2 cellular contexts compared by ENCODE assay signal in the genomic region with DNA sequence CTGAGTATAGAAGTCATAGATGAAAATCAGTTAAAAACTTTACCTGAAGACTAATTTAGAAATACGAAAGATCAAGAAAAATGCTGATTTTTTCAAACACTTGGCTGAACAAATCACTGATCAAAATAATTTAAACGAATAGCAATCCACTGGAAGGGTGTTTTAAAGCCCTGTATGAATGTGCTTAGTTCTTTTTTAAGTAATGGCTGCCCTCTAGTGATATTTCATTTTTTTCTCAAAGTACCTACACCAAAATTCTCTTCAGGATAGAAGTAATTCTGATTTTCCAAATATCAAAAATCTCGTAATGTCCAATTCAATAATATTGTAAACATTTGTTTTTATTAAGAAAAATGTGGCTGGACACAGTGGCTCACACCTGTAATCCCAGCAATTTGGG.
TF ChIP-seq lines count a peak whose summit lies in the region.

No MANE protein-coding gene starts in this region.

TF ChIP-seq in Ishikawa, 13 proteins besides CTCF, POLR2A, EP300 and RAD21 (continued from another document):
- TF ChIP-seq, protein P1, sequence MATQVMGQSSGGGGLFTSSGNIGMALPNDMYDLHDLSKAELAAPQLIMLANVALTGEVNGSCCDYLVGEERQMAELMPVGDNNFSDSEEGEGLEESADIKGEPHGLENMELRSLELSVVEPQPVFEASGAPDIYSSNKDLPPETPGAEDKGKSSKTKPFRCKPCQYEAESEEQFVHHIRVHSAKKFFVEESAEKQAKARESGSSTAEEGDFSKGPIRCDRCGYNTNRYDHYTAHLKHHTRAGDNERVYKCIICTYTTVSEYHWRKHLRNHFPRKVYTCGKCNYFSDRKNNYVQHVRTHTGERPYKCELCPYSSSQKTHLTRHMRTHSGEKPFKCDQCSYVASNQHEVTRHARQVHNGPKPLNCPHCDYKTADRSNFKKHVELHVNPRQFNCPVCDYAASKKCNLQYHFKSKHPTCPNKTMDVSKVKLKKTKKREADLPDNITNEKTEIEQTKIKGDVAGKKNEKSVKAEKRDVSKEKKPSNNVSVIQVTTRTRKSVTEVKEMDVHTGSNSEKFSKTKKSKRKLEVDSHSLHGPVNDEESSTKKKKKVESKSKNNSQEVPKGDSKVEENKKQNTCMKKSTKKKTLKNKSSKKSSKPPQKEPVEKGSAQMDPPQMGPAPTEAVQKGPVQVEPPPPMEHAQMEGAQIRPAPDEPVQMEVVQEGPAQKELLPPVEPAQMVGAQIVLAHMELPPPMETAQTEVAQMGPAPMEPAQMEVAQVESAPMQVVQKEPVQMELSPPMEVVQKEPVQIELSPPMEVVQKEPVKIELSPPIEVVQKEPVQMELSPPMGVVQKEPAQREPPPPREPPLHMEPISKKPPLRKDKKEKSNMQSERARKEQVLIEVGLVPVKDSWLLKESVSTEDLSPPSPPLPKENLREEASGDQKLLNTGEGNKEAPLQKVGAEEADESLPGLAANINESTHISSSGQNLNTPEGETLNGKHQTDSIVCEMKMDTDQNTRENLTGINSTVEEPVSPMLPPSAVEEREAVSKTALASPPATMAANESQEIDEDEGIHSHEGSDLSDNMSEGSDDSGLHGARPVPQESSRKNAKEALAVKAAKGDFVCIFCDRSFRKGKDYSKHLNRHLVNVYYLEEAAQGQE (IDR thresholded peaks at IDR 0.05; ENCODE audit: low read depth), result no peak
- TF ChIP-seq, protein P2, sequence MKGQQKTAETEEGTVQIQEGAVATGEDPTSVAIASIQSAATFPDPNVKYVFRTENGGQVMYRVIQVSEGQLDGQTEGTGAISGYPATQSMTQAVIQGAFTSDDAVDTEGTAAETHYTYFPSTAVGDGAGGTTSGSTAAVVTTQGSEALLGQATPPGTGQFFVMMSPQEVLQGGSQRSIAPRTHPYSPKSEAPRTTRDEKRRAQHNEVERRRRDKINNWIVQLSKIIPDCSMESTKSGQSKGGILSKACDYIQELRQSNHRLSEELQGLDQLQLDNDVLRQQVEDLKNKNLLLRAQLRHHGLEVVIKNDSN (IDR thresholded peaks at IDR 0.05), result no peak
- TF ChIP-seq YY1 (IDR thresholded peaks at IDR 0.05; ENCODE audit: low read depth), result no peak
- TF ChIP-seq FOXM1 (IDR thresholded peaks at IDR 0.05; ENCODE audit: borderline replicate concordance, low read depth), result no peak
TF ChIP-seq in Ishikawa: peak in this region for 0.

TF ChIP-seq in GM12878, 131 proteins besides CTCF, POLR2A, EP300 and RAD21 (continued from another document):
- TF ChIP-seq, protein P3, sequence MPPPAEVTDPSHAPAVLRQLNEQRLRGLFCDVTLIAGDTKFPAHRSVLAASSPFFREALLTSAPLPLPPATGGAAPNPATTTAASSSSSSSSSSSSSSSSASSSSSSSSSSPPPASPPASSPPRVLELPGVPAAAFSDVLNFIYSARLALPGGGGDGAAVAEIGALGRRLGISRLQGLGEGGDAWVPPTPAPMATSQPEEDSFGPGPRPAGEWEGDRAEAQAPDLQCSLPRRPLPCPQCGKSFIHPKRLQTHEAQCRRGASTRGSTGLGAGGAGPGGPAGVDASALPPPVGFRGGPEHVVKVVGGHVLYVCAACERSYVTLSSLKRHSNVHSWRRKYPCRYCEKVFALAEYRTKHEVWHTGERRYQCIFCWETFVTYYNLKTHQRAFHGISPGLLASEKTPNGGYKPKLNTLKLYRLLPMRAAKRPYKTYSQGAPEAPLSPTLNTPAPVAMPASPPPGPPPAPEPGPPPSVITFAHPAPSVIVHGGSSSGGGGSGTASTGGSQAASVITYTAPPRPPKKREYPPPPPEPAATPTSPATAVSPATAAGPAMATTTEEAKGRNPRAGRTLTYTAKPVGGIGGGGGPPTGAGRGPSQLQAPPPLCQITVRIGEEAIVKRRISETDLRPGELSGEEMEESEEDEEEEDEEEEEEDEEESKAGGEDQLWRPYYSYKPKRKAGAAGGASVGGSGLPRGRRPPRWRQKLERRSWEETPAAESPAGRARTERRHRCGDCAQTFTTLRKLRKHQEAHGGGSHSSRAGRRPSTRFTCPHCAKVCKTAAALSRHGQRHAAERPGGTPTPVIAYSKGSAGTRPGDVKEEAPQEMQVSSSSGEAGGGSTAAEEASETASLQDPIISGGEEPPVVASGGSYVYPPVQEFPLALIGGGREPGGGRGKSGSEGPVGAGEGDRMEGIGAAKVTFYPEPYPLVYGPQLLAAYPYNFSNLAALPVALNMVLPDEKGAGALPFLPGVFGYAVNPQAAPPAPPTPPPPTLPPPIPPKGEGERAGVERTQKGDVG (CRISPR knock-in tag; IDR thresholded peaks at IDR 0.05), result no peak
- TF ChIP-seq SMC3 (IDR thresholded peaks at IDR 0.05; ENCODE audit: borderline replicate concordance, low read length) (peak; percentile 26; the same call in 1 of the 2 replicates), LARP7 (IDR thresholded peaks at IDR 0.05) (no peak), KAT2A (conservative IDR thresholded peaks at IDR 0.05; ENCODE audit: control insufficient read depth, low read depth, low read length) (no peak)
- TF ChIP-seq, protein P4, sequence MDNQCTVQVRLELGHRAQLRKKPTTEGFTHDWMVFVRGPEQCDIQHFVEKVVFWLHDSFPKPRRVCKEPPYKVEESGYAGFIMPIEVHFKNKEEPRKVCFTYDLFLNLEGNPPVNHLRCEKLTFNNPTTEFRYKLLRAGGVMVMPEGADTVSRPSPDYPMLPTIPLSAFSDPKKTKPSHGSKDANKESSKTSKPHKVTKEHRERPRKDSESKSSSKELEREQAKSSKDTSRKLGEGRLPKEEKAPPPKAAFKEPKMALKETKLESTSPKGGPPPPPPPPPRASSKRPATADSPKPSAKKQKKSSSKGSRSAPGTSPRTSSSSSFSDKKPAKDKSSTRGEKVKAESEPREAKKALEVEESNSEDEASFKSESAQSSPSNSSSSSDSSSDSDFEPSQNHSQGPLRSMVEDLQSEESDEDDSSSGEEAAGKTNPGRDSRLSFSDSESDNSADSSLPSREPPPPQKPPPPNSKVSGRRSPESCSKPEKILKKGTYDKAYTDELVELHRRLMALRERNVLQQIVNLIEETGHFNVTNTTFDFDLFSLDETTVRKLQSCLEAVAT (IDR thresholded peaks at IDR 0.05), result no peak
- TF ChIP-seq, protein P5, sequence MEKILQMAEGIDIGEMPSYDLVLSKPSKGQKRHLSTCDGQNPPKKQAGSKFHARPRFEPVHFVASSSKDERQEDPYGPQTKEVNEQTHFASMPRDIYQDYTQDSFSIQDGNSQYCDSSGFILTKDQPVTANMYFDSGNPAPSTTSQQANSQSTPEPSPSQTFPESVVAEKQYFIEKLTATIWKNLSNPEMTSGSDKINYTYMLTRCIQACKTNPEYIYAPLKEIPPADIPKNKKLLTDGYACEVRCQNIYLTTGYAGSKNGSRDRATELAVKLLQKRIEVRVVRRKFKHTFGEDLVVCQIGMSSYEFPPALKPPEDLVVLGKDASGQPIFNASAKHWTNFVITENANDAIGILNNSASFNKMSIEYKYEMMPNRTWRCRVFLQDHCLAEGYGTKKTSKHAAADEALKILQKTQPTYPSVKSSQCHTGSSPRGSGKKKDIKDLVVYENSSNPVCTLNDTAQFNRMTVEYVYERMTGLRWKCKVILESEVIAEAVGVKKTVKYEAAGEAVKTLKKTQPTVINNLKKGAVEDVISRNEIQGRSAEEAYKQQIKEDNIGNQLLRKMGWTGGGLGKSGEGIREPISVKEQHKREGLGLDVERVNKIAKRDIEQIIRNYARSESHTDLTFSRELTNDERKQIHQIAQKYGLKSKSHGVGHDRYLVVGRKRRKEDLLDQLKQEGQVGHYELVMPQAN (conservative IDR thresholded peaks at IDR 0.05), result no peak
